ENCODE assay signal across 8 cellular contexts in the genomic region with DNA sequence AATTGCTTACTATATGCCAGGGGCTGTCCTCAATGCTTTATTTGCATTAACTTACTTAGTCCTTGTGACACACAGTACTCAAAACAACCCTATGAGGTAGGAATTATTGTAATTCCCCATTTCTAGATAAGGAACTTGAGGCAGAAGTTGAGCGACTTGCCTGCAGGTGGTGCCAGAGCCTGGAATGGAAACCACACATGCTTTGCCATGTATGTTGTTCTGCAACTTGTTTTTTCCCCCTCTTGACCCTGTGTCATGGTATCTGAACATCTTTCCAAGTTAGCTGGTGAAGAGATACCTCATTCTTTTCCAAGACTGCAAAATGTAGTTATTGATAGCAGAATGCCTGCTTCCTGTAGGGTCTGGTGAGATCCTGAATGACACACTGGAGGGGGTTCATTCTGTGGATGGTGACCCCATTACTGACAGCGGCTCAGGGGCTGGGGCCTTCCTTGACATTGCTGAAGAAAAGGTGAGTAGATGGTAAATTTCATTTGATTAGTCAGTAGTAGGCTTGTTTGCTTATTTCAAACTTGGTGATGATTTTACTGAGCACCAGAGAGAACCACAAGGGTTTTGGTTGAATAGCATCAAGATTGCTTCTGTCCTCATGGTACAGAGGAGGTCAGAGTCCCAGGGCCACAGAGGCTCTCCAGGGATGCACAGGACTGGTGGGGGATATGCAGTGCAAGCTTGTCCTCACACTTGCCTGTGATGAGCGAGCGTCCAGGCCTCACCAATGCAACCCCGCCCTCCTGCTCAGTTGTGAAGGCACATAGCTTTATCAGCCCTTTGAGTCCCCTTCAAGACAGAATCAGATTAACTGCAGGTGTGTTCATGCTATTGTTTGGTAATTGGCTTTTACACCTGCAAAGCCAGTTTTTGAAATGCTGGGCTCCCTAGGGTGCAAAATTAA. TPM values are rescaled to one million over a fixed set of nuclear protein-coding genes. Genes with fewer than 3 reads are reported as not detected.
DNase-seq lines count a peak whose midpoint lies in the region; ATAC-seq and TF ChIP-seq lines count a peak whose summit lies in the region.

No MANE protein-coding gene starts in this region.

- peaks cover 4% of the 10 kb centered on the region for H3K27me3 Mint-ChIP-seq in activated naive CD4-positive, alpha-beta T cell treated with anti-CD3 and anti-CD28 coated beads for 36 hours (ENCODE audit: low read depth)

- H3K9me3 ChIP-seq in Karpas-422 (ENCODE audit: low read length): no peaks in the 10 kb centered on the region
- no peaks in the 10 kb centered on the region for H3K9me3 ChIP-seq in SJCRH30 (replicated peaks)
- no peaks in the 10 kb centered on the region for H3K9me3 ChIP-seq in heart right ventricle
- no peaks in the 10 kb centered on the region for H3K9me3 ChIP-seq in smooth muscle cell (replicated peaks; ENCODE audit: low read depth)

- 71 to 85% methylated on average over 5 of the region's 5 CpGs for WGBS in heart right ventricle, 2 donors
- WGBS in smooth muscle cell (ENCODE audit: low lambda C conversion rate): 76% methylated on average over 5 of the region's 5 CpGs

- H4K20me1 ChIP-seq in Karpas-422 (ENCODE audit: insufficient read depth, low read depth, low read length) (no peaks in the 10 kb centered on the region), smooth muscle cell (ENCODE audit: low read depth) (no peaks in the 10 kb centered on the region)

- H3K27ac ChIP-seq in Karpas-422 (ENCODE audit: low read length): no peak overlapping the region
- H3K27ac ChIP-seq in SJCRH30: no peak overlapping the region
- H3K27ac ChIP-seq in heart right ventricle: peak overlapping the region in 3 of 10 donors; percentile 7 to 30 (median 10)
- H3K27ac ChIP-seq in smooth muscle cell (ENCODE audit: low read depth): peak overlapping the region; percentile 63

- CTCF ChIA-PET in activated naive CD4-positive, alpha-beta T cell treated with anti-CD3 and anti-CD28 coated beads for 36 hours (lab: Charles Lee): interaction anchor here (0.6 to 11.9 kb wide), 25 partner anchors 9 to 322 kb away, joined by 3 to 177 read pairs (median 4); no protein-coding TSS in a partner anchor

- DNase-seq in Right ventricle myocardium inferior (ENCODE audit: missing footprints) (peak; percentile 66), cardiac septum (ENCODE audit: low spot score) (no peak), Karpas-422 (peak; percentile 85), SJCRH30 (peak; percentile 64 to 81), heart right ventricle (peak in 1 of 2 donors; percentile 47), smooth muscle cell (lab: John Stamatoyannopoulos, UW; ENCODE audit: unreplicated experiment) (no peak)
- peak; percentile 82 for DNase-seq in activated naive CD4-positive, alpha-beta T cell treated with anti-CD3 and anti-CD28 coated beads for 36 hours

- H3K4me2 ChIP-seq in Karpas-422 (ENCODE audit: low read depth, low read length, poor library complexity, severe bottlenecking): no peak overlapping the region
- no peak overlapping the region for H3K4me2 ChIP-seq in smooth muscle cell

- no peaks in the 10 kb centered on the region for H3K36me3 Mint-ChIP-seq in activated naive CD4-positive, alpha-beta T cell treated with anti-CD3 and anti-CD28 coated beads for 36 hours (ENCODE audit: low read depth)

- no peak overlapping the region for H3K9ac ChIP-seq in Karpas-422 (ENCODE audit: low read length)
- H3K9ac ChIP-seq in smooth muscle cell (ENCODE audit: low read depth): no peak overlapping the region

- H3K4me1 Mint-ChIP-seq in activated naive CD4-positive, alpha-beta T cell treated with anti-CD3 and anti-CD28 coated beads for 36 hours (ENCODE audit: low read depth): peaks cover 15% of the 10 kb centered on the region

- H3K4me3 Mint-ChIP-seq in activated naive CD4-positive, alpha-beta T cell treated with anti-CD3 and anti-CD28 coated beads for 36 hours: no peak overlapping the region

- peaks cover 8% of the 10 kb centered on the region for H3F3A ChIP-seq in smooth muscle cell (ENCODE audit: low read depth)

- no peaks in the 10 kb centered on the region for H3K79me2 ChIP-seq in Karpas-422 (ENCODE audit: low read length)
- H3K79me2 ChIP-seq in smooth muscle cell (ENCODE audit: low read depth): no peaks in the 10 kb centered on the region

- TF ChIP-seq CTCF in heart right ventricle (IDR thresholded peaks at IDR 0.05) (peak; percentile 39 to 70 (median 62)), smooth muscle cell (IDR thresholded peaks at IDR 0.05; ENCODE audit: borderline replicate concordance, insufficient read depth, poor library complexity, severe bottlenecking) (peak; percentile 67)

- H3K36me3 ChIP-seq in Karpas-422 (ENCODE audit: insufficient read depth, low read length) (no peaks in the 10 kb centered on the region), SJCRH30 (no peaks in the 10 kb centered on the region), heart right ventricle (peaks cover 0 to 81% (median 0%) of the 10 kb centered on the region in 9 donors), smooth muscle cell (ENCODE audit: low read depth) (no peaks in the 10 kb centered on the region)

- H3K4me1 ChIP-seq in Karpas-422 (ENCODE audit: low read length): peaks cover 8% of the 10 kb centered on the region
- peaks cover 9% of the 10 kb centered on the region for H3K4me1 ChIP-seq in SJCRH30
- H3K4me1 ChIP-seq in heart right ventricle: peaks cover 18 to 54% (median 47%) of the 10 kb centered on the region in 9 donors
- peaks cover 22% of the 10 kb centered on the region for H3K4me1 ChIP-seq in smooth muscle cell (ENCODE audit: low read depth)

- H3K27ac Mint-ChIP-seq in activated naive CD4-positive, alpha-beta T cell treated with anti-CD3 and anti-CD28 coated beads for 36 hours: no peak overlapping the region

- no peak overlapping the region for H3K4me3 ChIP-seq in Karpas-422 (ENCODE audit: low read length)
- H3K4me3 ChIP-seq in SJCRH30: no peak overlapping the region
- H3K4me3 ChIP-seq in heart right ventricle: no peak overlapping the region
- H3K4me3 ChIP-seq in smooth muscle cell: no peak overlapping the region

- H2AFZ ChIP-seq in Karpas-422 (ENCODE audit: low read length) (no peak overlapping the region), smooth muscle cell (ENCODE audit: low read depth) (no peak overlapping the region)

- H3K9me2 ChIP-seq in Karpas-422 (replicated peaks; ENCODE audit: insufficient read depth, low read length): no peaks in the 10 kb centered on the region

- no peaks in the 10 kb centered on the region for H3K27me3 ChIP-seq in Karpas-422 (ENCODE audit: low read length)
- no peaks in the 10 kb centered on the region for H3K27me3 ChIP-seq in SJCRH30
- H3K27me3 ChIP-seq in heart right ventricle: peaks cover 0 to 5% (median 0%) of the 10 kb centered on the region in 7 donors
- no peaks in the 10 kb centered on the region for H3K27me3 ChIP-seq in smooth muscle cell (ENCODE audit: low read depth)

- intact Hi-C loops in Right ventricle myocardium inferior (cut with DNase I): loop anchor here (5.0 kb wide), 1 partner anchor 137 kb away; no protein-coding TSS in a partner anchor
- intact Hi-C loops in cardiac septum (cut with DNase I): loop anchor here (5.0 kb wide), 1 partner anchor 142 kb away; no protein-coding TSS in a partner anchor
- intact Hi-C loops in activated naive CD4-positive, alpha-beta T cell treated with anti-CD3 and anti-CD28 coated beads for 36 hours (cut with micrococcal nuclease): loop anchor here (1.0 to 5.0 kb wide), 5 partner anchors 57 to 252 kb away; no protein-coding TSS in a partner anchor
- intact Hi-C loops in heart right ventricle (cut with DNase I): loop anchor here in 9 of 10 donors (2.0 to 10.0 kb wide), 7 partner anchors 104 to 146 kb away; a partner anchor contains a TSS

- no peaks in the 10 kb centered on the region for H3K9me3 Mint-ChIP-seq in activated naive CD4-positive, alpha-beta T cell treated with anti-CD3 and anti-CD28 coated beads for 36 hours

- ATAC-seq in Right ventricle myocardium inferior (no peak), heart right ventricle (no peak), GM21390 (IDR thresholded peaks at IDR 0.05; ENCODE audit: unreplicated experiment) (no peak)

RNA-seq across cellular contexts. Expression of a gene that starts 57.0 kb away (rescaled TPM):
- total RNA-seq in Right ventricle myocardium inferior: 58.3 TPM
- total RNA-seq in cardiac septum: 49.4 TPM
- total RNA-seq in Karpas-422 (2014; rRNA removed; shearing (Covaris generic); ENCODE audit: low replicate concordance): 0.40 and 0.93 TPM in 2 replicates
- total RNA-seq in SJCRH30 (2014; rRNA removed; shearing (Covaris generic)): 7.5 and 7.6 TPM in 2 replicates
- total RNA-seq in activated naive CD4-positive, alpha-beta T cell treated with anti-CD3 and anti-CD28 coated beads for 36 hours: under 1 TPM; 0.02 to 0.05 TPM
- total RNA-seq in heart right ventricle: 10 to 100 TPM; 31.0 to 64.8 (median 52.9) TPM
- polyA plus RNA-seq in heart right ventricle: 10 to 100 TPM; 25.6 to 27.0 TPM
- total RNA-seq in smooth muscle cell: 222 and 313 TPM in 2 replicates
- 167 and 293 TPM in 2 replicates for polyA plus RNA-seq in smooth muscle cell

Comparison
In these comparisons a context has a peak if more than half of its experiments do, and no peak if none do; other contexts are left out.
1. DNase-seq: peak in Right ventricle myocardium inferior (single experiment), Karpas-422 (single experiment), SJCRH30 (2 of 2) and activated naive CD4-positive, alpha-beta T cell treated with anti-CD3 and anti-CD28 coated beads for 36 hours (single experiment); none in cardiac septum (single experiment) and smooth muscle cell (single experiment).